ENCODE assay signal across 20 cellular contexts in the genomic region with DNA sequence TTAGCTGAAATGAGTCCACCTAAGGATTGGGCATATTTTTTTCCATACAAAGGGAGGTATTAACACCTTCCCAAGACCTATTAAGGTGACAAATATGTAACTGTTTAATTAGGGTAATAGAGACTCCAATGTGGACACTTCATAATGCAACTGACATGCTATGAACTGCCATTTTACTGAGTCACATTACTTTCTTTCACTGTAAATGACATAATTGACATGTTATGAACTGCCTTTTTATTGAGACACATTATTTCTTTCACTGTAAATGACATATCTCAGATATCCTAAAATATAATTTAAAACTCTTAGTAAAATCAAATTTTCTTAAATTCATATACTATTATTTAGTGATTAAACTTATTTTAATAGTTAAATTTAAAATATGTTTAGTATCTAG.
A peak's percentile ranks its signal among the peaks of the same experiment; 100 is the strongest.
DNase-seq lines count a peak whose midpoint lies in the region; ATAC-seq, FAIRE-seq and TF ChIP-seq lines count a peak whose summit lies in the region.
"Had no signal": no experiment of that assay in that cellular context is flagged by ENCODE, and none has a peak within 500 bp of the region (broad histone marks: within the 10 kb centered on the region; RNA-seq: fewer than 3 reads in every experiment).

No MANE protein-coding gene starts in this region.

- no peak for DNase-seq in HEK293T (ENCODE audit: extremely low spot score)
- peak; percentile 38 for DNase-seq in bronchial epithelial cell (ENCODE audit: low read depth)
- DNase-seq in kidney = no peak
- DNase-seq in dedifferentiated amniotic fluid mesenchymal stem cell (ENCODE audit: extremely low spot score) = no peak
- no peak for DNase-seq in NCI-H187 treated with DMSO at 0.1 percent for 48 hours (lab: John Stamatoyannopoulos, UW)
- DNase-seq: BE2C; CD4-positive, alpha-beta memory T cell; DMS153; DMS79 treated with DMSO at 0.1 percent for 48 hours; EL; GDM1; GOT3; H9 had no signal

- H3K36me3 ChIP-seq in bronchial epithelial cell (ENCODE audit: control insufficient read depth, insufficient read depth, low read length) (no peaks in the 10 kb centered on the region), kidney (ENCODE audit: control insufficient read depth in 1 of 2, insufficient read depth in 2 of 2, low read length in 2 of 2) (no peaks in the 10 kb centered on the region)
- H3K36me3 ChIP-seq: BE2C had no signal

- H3K27me3 ChIP-seq in bronchial epithelial cell (ENCODE audit: control insufficient read depth, insufficient read depth, low read length) = no peaks in the 10 kb centered on the region
- H3K27me3 ChIP-seq: BE2C had no signal

- POLR2A ChIA-PET in HEK293T (lab: Yijun Ruan, JAX) = interaction anchor here (0.6 kb wide), 1 partner anchor 118 kb away, joined by 3 read pairs; no protein-coding TSS in a partner anchor

- ATAC-seq in HG03354 (IDR thresholded peaks at IDR 0.05; ENCODE audit: poor library complexity, severe bottlenecking, unreplicated experiment) = no peak
- ATAC-seq: A549, HepG2 had no signal

- TF ChIP-seq CTCF in bronchial epithelial cell (IDR thresholded peaks at IDR 0.05; ENCODE audit: insufficient read depth, low read length, severe bottlenecking) (no peak), kidney (IDR thresholded peaks at IDR 0.05; ENCODE audit: borderline replicate concordance, extremely low read depth, insufficient read depth) (no peak)

- no peaks in the 10 kb centered on the region for H3K4me1 ChIP-seq in kidney (ENCODE audit: control insufficient read depth in 1 of 2, insufficient read depth in 1 of 2, low read depth in 1 of 2, low read length in 2 of 2)
- H3K4me1 ChIP-seq: A549 had no signal

- H3K9me3 ChIP-seq in kidney (ENCODE audit: control insufficient read depth in 1 of 2, low read length in 2 of 2) = no peaks in the 10 kb centered on the region
- H3K9me3 ChIP-seq: A549, BE2C had no signal

- no peak overlapping the region for H3K27ac ChIP-seq in kidney (ENCODE audit: low read depth in 2 of 2, low read length in 2 of 2)
- H3K27ac ChIP-seq: A549, C4-2B had no signal

- FAIRE-seq in A204.1 (lab: Jason Lieb, UNC) (peak; percentile 43), bronchial epithelial cell (lab: Jason Lieb, UNC) (no peak), kidney (lab: Jason Lieb, UNC) (peak; percentile 81)
- FAIRE-seq: A549, GM12892, HepG2, HTR-8/SVneo had no signal

- no peak overlapping the region for H3K4me3 ChIP-seq in bronchial epithelial cell (ENCODE audit: low read depth, low read length)
- no peak overlapping the region for H3K4me3 ChIP-seq in kidney (ENCODE audit: low read length in 2 of 2)
- H3K4me3 ChIP-seq: A549 had no signal

- intact Hi-C loops in kidney (cut with DNase I) = no loop called here

- no peak overlapping the region for H3K9ac ChIP-seq in kidney (ENCODE audit: low read length in 2 of 2)

- CTCF ChIA-PET in HEK293T (lab: Yijun Ruan, JAX) = interaction anchor here (1.1 kb wide), 1 partner anchor 298 kb away, joined by 3 read pairs; no protein-coding TSS in a partner anchor

TF ChIP-seq in HEK293T, 16 proteins besides CTCF, POLR2A, EP300 and RAD21:
- TF ChIP-seq, protein P1, sequence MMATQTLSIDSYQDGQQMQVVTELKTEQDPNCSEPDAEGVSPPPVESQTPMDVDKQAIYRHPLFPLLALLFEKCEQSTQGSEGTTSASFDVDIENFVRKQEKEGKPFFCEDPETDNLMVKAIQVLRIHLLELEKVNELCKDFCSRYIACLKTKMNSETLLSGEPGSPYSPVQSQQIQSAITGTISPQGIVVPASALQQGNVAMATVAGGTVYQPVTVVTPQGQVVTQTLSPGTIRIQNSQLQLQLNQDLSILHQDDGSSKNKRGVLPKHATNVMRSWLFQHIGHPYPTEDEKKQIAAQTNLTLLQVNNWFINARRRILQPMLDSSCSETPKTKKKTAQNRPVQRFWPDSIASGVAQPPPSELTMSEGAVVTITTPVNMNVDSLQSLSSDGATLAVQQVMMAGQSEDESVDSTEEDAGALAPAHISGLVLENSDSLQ (IDR thresholded peaks at IDR 0.05) = 0 out of 2 replicates have a peak, but pooled peaks have one; percentile 23
- TF ChIP-seq ZNF384 (IDR thresholded peaks at IDR 0.05) = no peak
- no peak for TF ChIP-seq SP1 (IDR thresholded peaks at IDR 0.05)
